ENCODE assay signal across 8 cellular contexts in the genomic region with DNA sequence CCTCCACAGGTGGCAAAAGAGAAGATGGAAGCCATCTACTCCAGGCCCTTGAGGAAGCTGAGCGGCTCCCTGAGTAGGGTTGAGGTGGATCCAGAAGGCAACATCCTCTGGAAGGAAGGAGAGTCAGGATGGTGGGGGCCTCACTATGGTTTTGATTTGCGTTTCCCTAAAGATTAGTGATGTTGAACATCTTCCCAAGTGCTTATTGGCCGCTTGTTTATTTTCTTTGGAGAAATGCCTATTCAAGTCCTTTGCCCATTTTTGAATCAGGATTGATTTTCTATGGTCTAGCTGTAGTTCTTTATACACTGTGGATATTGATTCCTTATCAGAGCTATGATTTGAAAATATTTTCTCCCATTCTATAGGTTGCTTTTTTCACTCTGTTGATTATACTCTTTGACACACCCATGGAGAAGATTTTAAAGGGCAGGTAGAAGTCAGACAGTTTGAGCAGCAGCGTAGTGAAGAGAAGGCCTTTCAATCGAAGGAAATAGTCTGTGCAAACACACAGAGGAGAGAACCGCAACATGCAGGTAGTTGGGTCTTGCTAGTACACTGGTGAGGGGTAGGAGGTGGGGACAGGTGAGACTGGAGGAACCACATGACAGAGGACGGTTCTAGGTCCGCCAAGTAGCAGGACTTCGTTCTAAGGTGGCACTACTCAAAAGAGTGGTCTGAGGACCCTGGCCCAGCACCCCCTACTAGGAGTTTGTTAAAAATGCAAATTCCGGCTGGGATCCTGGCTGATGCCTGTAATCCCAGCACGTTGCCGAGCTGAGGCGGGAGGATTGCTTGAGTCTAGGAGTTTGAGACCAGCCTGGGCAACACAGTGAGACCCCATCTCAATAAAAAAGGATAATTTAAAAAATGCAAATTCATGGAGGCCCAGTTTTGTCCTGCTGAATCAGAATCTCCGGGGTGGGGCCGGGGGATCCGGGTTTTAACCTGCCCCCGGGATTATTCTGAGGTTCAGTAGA. TPM values are rescaled to one million over a fixed set of nuclear protein-coding genes. Genes with fewer than 3 reads are reported as not detected.
DNase-seq lines count a peak whose midpoint lies in the region; ATAC-seq and TF ChIP-seq lines count a peak whose summit lies in the region.

No MANE protein-coding gene starts in this region.

- no peak for ATAC-seq in foreskin keratinocyte
- no peak for ATAC-seq in HG02763 (IDR thresholded peaks at IDR 0.05; ENCODE audit: unreplicated experiment)
- ATAC-seq in GM19467 (IDR thresholded peaks at IDR 0.05; ENCODE audit: unreplicated experiment) = no peak
- ATAC-seq in GM18511 (IDR thresholded peaks at IDR 0.05; ENCODE audit: unreplicated experiment) = no peak

- peaks cover 10% of the 10 kb centered on the region; the same call in 1 of the 2 replicates for H3K36me3 ChIP-seq in HAP-1 (replicated peaks)
- H3K36me3 ChIP-seq in skeletal muscle tissue (ENCODE audit: control insufficient read depth in 3 of 3, insufficient read depth in 3 of 3, low read length in 3 of 3) = no peaks in the 10 kb centered on the region

- peak overlapping the region; percentile 90 for H3K4me3 ChIP-seq in HAP-1
- H3K4me3 ChIP-seq in skeletal muscle tissue (ENCODE audit: low read length in 3 of 3) = peak overlapping the region; percentile 56 to 77 (median 75)

- DNase-seq in HAP-1 (ENCODE audit: low spot score in 2 of 2) (no peak), foreskin keratinocyte (no peak), NCI-H345 treated with DMSO at 0.1 percent for 48 hours (lab: John Stamatoyannopoulos, UW; ENCODE audit: unreplicated experiment) (no peak)

- peak overlapping the region; percentile 81 for H3K27ac ChIP-seq in VCaP
- H3K27ac ChIP-seq in foreskin keratinocyte = peak overlapping the region; percentile 65
- H3K27ac ChIP-seq in skeletal muscle tissue (ENCODE audit: low read depth, low read length) = peak overlapping the region; percentile 90

- H3K9me3 ChIP-seq in HAP-1 (no peaks in the 10 kb centered on the region), skeletal muscle tissue (ENCODE audit: control insufficient read depth in 3 of 3, low read length in 3 of 3) (no peaks in the 10 kb centered on the region)

- no peak for TF ChIP-seq CTCF in VCaP (conservative IDR thresholded peaks at IDR 0.05)
- TF ChIP-seq CTCF in foreskin keratinocyte (conservative IDR thresholded peaks at IDR 0.05) = no peak

- no peaks in the 10 kb centered on the region for H3K27me3 ChIP-seq in HAP-1 (ENCODE audit: low read depth)
- no peaks in the 10 kb centered on the region for H3K27me3 ChIP-seq in foreskin keratinocyte
- no peaks in the 10 kb centered on the region for H3K27me3 ChIP-seq in skeletal muscle tissue (ENCODE audit: control insufficient read depth in 3 of 3, insufficient read depth in 3 of 3, low read length in 3 of 3)

- H3K4me1 ChIP-seq in HAP-1 (peaks cover 15% of the 10 kb centered on the region), foreskin keratinocyte (peaks cover 8% of the 10 kb centered on the region), skeletal muscle tissue (ENCODE audit: control insufficient read depth in 3 of 3, insufficient read depth in 3 of 3, low read length in 3 of 3) (peaks cover 11 to 19% (median 17%) of the 10 kb centered on the region in 3 donors)

- peak overlapping the region; percentile 36 to 85 (median 83) for H3K9ac ChIP-seq in skeletal muscle tissue (ENCODE audit: low read depth in 1 of 3, low read length in 3 of 3)

- in situ Hi-C loops in HAP-1 (cut with MboI; ENCODE audit: low sequenced_read_pairs) = loop anchor here (5.0 to 25.0 kb wide), 2 partner anchors 245 to 435 kb away; no protein-coding TSS in a partner anchor

RNA-seq across cellular contexts. Expression of gene WSB1, which starts 58.9 kb away (rescaled TPM):
- 41.5 and 44.3 TPM in 2 replicates for total RNA-seq in foreskin keratinocyte
- polyA plus RNA-seq in foreskin keratinocyte = 11.6 and 14.1 TPM in 2 replicates
- total RNA-seq in skeletal muscle tissue = 107 TPM
